Comparison of ENCODE assay signal across 29 cellular contexts in the genomic region with DNA sequence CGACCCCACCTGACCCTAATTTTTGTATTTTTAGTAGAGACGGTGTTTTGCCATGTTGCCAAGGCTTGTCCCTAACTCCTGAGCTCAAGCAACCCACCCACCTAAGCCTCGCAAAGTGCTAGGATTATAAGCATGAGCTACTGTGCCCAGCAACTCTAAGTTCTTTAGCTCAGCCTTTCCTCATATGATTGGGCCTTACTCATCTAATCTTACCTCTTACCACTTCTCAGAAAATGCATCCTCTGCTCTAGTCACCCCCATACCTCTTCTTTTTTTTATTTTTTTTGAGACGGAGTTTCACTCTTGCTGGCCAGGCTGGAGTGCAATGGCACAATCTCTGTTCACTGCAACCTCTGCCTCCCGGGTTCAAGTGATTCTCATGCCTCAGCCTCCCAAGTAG.
"Had no signal": no experiment of that assay in that cellular context is flagged by ENCODE, and none has a peak within 500 bp of the region (broad histone marks: within the 10 kb centered on the region; RNA-seq: fewer than 3 reads in every experiment).

No MANE protein-coding gene starts in this region.

- H3K4me3 ChIP-seq: coronary artery, dorsolateral prefrontal cortex, esophagus muscularis mucosa, gastroesophageal sphincter, heart right ventricle had no signal

- H3K9me3 Mint-ChIP-seq: central memory CD8-positive, alpha-beta T cell had no signal

- H3K27me3 ChIP-seq: brain microvascular endothelial cell, dorsolateral prefrontal cortex, esophagus muscularis mucosa, foreskin keratinocyte, gastroesophageal sphincter, heart right ventricle had no signal

- DNase-seq: activated CD4-positive, alpha-beta T cell treated with anti-CD3 and anti-CD28 coated beads for 4 hours; activated CD4-positive, alpha-beta T cell treated with anti-CD3 and anti-CD28 coated beads, Interleukin-2, amount 10 ng/mL, durations not matched to agents 7 days and 5 days; activated CD4-positive, alpha-beta T cell treated with anti-CD3 and anti-CD28 coated beads, Interleukin-2, amount 50 U/mL, for 48 hours; activated CD4-positive, CD25-positive, alpha-beta regulatory T cell; activated CD4-positive, CD25-positive, alpha-beta regulatory T cell treated with anti-CD3 and anti-CD28 coated beads, Interleukin-2, amount 50 U/mL, for 72 hours; activated CD8-positive, alpha-beta memory T cell treated with anti-CD3 and anti-CD28 coated beads, Interleukin-2, amount 10 ng/mL, durations not matched to agents 7 days and 5 days; activated CD8-positive, alpha-beta memory T cell treated with anti-CD3 and anti-CD28 coated beads, Interleukin-2, amount 50 U/mL, for 4 hours; activated CD8-positive, alpha-beta T cell treated with anti-CD3 and anti-CD28 coated beads for 36 hours; activated gamma-delta T cell; activated naive CD4-positive, alpha-beta T cell; activated naive CD4-positive, alpha-beta T cell treated with anti-CD3 and anti-CD28 coated beads, Interleukin-2, amount 50 U/mL, for 16 hours; activated T-cell treated with anti-CD3 and anti-CD28 coated beads, Interleukin-2, amount 50 U/mL, for 1 hour; activated T-cell treated with anti-CD3 and anti-CD28 coated beads, Interleukin-2, amount 50 U/mL, for 48 hours; amniotic stem cell; anterior cingulate cortex; brain microvascular endothelial cell; dorsolateral prefrontal cortex; effector memory CD4-positive, alpha-beta T cell; endodermal cell; heart right ventricle; T-helper 2 cell had no signal

- H3K27ac Mint-ChIP-seq: activated CD4-positive, alpha-beta T cell treated with anti-CD3 and anti-CD28 coated beads, Interleukin-2, amount 10 ng/mL, durations not matched to agents 7 days and 5 days; activated CD8-positive, alpha-beta memory T cell treated with anti-CD3 and anti-CD28 coated beads, Interleukin-2, amount 10 ng/mL, durations not matched to agents 7 days and 5 days; activated CD8-positive, alpha-beta T cell treated with anti-CD3 and anti-CD28 coated beads for 36 hours; activated naive CD8-positive, alpha-beta T cell; activated T-helper 1 cell treated with anti-CD3 and anti-CD28 coated beads, Interleukin-12 subunit alpha, Interleukin-12 subunit beta, Interleukin-2, Interleukin-4 antibody, amounts not matched to agents 30 ng/mL and 10 ng/mL and 1 ng/mL, durations not matched to agents 14 hours and 24 hours and 36 hours; dendritic cell treated with granulocyte-macrophage colony-stimulating factor and Interleukin-4, amounts not matched to agents 40 ng/mL and 50 ng/mL, for 4 days; endodermal cell had no signal

- H3K4me1 Mint-ChIP-seq: activated CD4-positive, alpha-beta T cell treated with anti-CD3 and anti-CD28 coated beads, Interleukin-2, amount 10 ng/mL, durations not matched to agents 7 days and 5 days; activated CD8-positive, alpha-beta memory T cell treated with anti-CD3 and anti-CD28 coated beads, Interleukin-2, amount 10 ng/mL, durations not matched to agents 7 days and 5 days; central memory CD8-positive, alpha-beta T cell had no signal

- H3K4me3 Mint-ChIP-seq: activated CD4-positive, alpha-beta T cell treated with anti-CD3 and anti-CD28 coated beads, Interleukin-2, amount 10 ng/mL, durations not matched to agents 7 days and 5 days; activated CD8-positive, alpha-beta memory T cell treated with anti-CD3 and anti-CD28 coated beads, Interleukin-2, amount 10 ng/mL, durations not matched to agents 7 days and 5 days; activated CD8-positive, alpha-beta T cell treated with anti-CD3 and anti-CD28 coated beads for 36 hours; activated naive CD8-positive, alpha-beta T cell; activated T-helper 1 cell treated with anti-CD3 and anti-CD28 coated beads, Interleukin-12 subunit alpha, Interleukin-12 subunit beta, Interleukin-2, Interleukin-4 antibody, amounts not matched to agents 30 ng/mL and 10 ng/mL and 1 ng/mL, durations not matched to agents 14 hours and 24 hours and 36 hours; central memory CD8-positive, alpha-beta T cell; dendritic cell treated with granulocyte-macrophage colony-stimulating factor and Interleukin-4, amounts not matched to agents 40 ng/mL and 50 ng/mL, for 4 days; endodermal cell had no signal

- H3K9me3 ChIP-seq: esophagus muscularis mucosa, gastroesophageal sphincter, heart right ventricle had no signal

- ATAC-seq: activated CD8-positive, alpha-beta memory T cell treated with anti-CD3 and anti-CD28 coated beads, Interleukin-2, amount 10 ng/mL, durations not matched to agents 7 days and 5 days; activated CD8-positive, alpha-beta T cell treated with anti-CD3 and anti-CD28 coated beads for 36 hours; foreskin keratinocyte; gastroesophageal sphincter; heart right ventricle had no signal

- H3K36me3 ChIP-seq: brain microvascular endothelial cell had no signal

- H3K27me3 Mint-ChIP-seq: activated CD4-positive, alpha-beta T cell treated with anti-CD3 and anti-CD28 coated beads, Interleukin-2, amount 10 ng/mL, durations not matched to agents 7 days and 5 days; activated CD8-positive, alpha-beta memory T cell treated with anti-CD3 and anti-CD28 coated beads, Interleukin-2, amount 10 ng/mL, durations not matched to agents 7 days and 5 days; activated CD8-positive, alpha-beta T cell treated with anti-CD3 and anti-CD28 coated beads for 36 hours; activated naive CD8-positive, alpha-beta T cell; central memory CD8-positive, alpha-beta T cell; dendritic cell treated with granulocyte-macrophage colony-stimulating factor and Interleukin-4, amounts not matched to agents 40 ng/mL and 50 ng/mL, for 4 days had no signal
